10 cellular contexts compared by ENCODE assay signal in the genomic region with DNA sequence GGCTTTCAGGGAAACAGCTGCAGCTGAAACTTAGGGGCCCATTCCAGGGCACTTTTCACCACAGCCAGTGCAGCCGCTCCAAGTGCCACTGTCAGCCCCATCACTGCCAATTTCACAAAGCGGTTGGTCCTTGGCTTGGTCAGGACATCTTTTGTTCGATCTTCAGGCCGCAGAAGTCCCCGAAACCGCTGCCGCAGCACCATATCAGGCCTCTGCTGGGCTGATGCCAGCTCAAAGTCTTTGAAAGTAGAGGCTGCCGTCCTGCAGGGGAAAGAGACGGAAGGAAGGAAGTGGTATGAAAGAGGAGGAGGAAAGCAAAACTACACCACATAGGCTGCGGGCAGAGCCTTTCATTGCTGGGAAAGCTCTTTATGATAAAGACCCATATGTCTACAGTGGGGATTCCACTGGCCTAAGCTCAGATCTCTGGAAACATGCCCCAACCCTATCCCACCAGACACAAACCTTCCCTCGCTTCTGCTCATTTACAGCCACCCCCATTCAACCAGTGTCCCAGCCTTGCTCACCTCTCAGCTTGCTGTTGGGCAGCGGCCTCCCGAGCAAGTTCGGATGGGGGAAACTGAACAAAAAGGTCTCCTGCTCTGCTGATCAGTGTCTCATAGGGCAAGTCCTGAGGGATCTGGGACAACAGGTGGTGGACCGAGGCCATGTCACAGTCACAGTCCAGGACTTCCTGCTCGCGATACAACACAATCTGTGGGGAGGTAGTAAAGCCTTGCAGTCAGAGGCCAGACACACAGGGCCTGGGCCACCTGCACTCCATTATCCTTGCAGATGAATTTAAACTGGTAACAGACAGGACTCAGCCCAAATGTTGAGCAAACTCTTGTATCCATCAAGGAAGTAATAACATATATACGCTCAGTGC.
DNase-seq lines count a peak whose midpoint lies in the region; ATAC-seq lines count a peak whose summit lies in the region.
"Had no signal": no experiment of that assay in that cellular context is flagged by ENCODE, and none has a peak within 500 bp of the region (broad histone marks: within the 10 kb centered on the region; RNA-seq: fewer than 3 reads in every experiment).

No MANE protein-coding gene starts in this region.

- no peaks in the 10 kb centered on the region for H3K9me3 Mint-ChIP-seq in T-helper 2 cell treated with Interferon-gamma antibody and Interleukin-4, amounts not matched to agents 5 μg/mL and 100 μg/mL, for 36 hours

- peak overlapping the region; percentile 82 for H3K27ac Mint-ChIP-seq in T-helper 2 cell treated with Interferon-gamma antibody and Interleukin-4, amounts not matched to agents 5 μg/mL and 100 μg/mL, for 36 hours

- ATAC-seq in HG02970 (IDR thresholded peaks at IDR 0.05; ENCODE audit: low FRiP score, unreplicated experiment), result no peak

- peaks cover 78% of the 10 kb centered on the region for H3K36me3 Mint-ChIP-seq in T-helper 2 cell treated with Interferon-gamma antibody and Interleukin-4, amounts not matched to agents 5 μg/mL and 100 μg/mL, for 36 hours (ENCODE audit: low read depth)

- no peak overlapping the region for H3K27ac ChIP-seq in caudate nucleus (ENCODE audit: low read depth, low read length)
- H3K27ac ChIP-seq: tibial artery had no signal

- H3K27me3 Mint-ChIP-seq in T-helper 2 cell treated with Interferon-gamma antibody and Interleukin-4, amounts not matched to agents 5 μg/mL and 100 μg/mL, for 36 hours (ENCODE audit: low read depth), result no peaks in the 10 kb centered on the region

- DNase-seq in GF-D8 (lab: John Stamatoyannopoulos, UW) (peak; percentile 95), caudate nucleus (lab: John Stamatoyannopoulos, UW) (no peak), AG08395 (ENCODE audit: low spot score) (no peak), NCI-H2196 (lab: John Stamatoyannopoulos, UW; ENCODE audit: unreplicated experiment) (no peak)
- peak; percentile 68 for DNase-seq in T-helper 2 cell treated with Interferon-gamma antibody and Interleukin-4, amounts not matched to agents 5 μg/mL and 100 μg/mL, for 36 hours (ENCODE audit: low spot score)
- DNase-seq in activated naive CD4-positive, alpha-beta T cell treated with anti-CD3 and anti-CD28 coated beads, Interleukin-2, amount 50 U/mL, for 16 hours, result peak; percentile 32
- DNase-seq in stimulated activated CD4-positive, alpha-beta T cell treated with anti-CD3 and anti-CD28 coated beads, Interleukin-1b, Interleukin-23, amount 100 ng/mL, for 48 hours, result peak; percentile 44
- DNase-seq: DMS79 treated with DMSO at 0.1 percent for 48 hours had no signal

- H3K4me1 Mint-ChIP-seq in T-helper 2 cell treated with Interferon-gamma antibody and Interleukin-4, amounts not matched to agents 5 μg/mL and 100 μg/mL, for 36 hours (ENCODE audit: low read depth), result peaks cover 49% of the 10 kb centered on the region

- H3K4me3 Mint-ChIP-seq in T-helper 2 cell treated with Interferon-gamma antibody and Interleukin-4, amounts not matched to agents 5 μg/mL and 100 μg/mL, for 36 hours, result peak overlapping the region; percentile 81

Comparison
In these comparisons a context has a peak if more than half of its experiments do, and no peak if none do; other contexts are left out.
1. DNase-seq: peak in GF-D8 (single experiment), T-helper 2 cell treated with Interferon-gamma antibody and Interleukin-4, amounts not matched to agents 5 μg/mL and 100 μg/mL, for 36 hours (single experiment), activated naive CD4-positive, alpha-beta T cell treated with anti-CD3 and anti-CD28 coated beads, Interleukin-2, amount 50 U/mL, for 16 hours (single experiment) and stimulated activated CD4-positive, alpha-beta T cell treated with anti-CD3 and anti-CD28 coated beads, Interleukin-1b, Interleukin-23, amount 100 ng/mL, for 48 hours (single experiment); none in caudate nucleus (0 of 61), AG08395 (single experiment) and NCI-H2196 (single experiment).